In genomic region chr7:69422473-69423102, GRCh38 we compare ENCODE assay signal across 27 cellular contexts.
A peak's percentile ranks its signal among the peaks of the same experiment; 100 is the strongest.
DNase-seq lines count a peak whose midpoint lies in the region; ATAC-seq and TF ChIP-seq lines count a peak whose summit lies in the region.
"Had no signal": no experiment of that assay in that cellular context is flagged by ENCODE, and none has a peak within 500 bp of the region (broad histone marks: within the 10 kb centered on the region; RNA-seq: fewer than 3 reads in every experiment).

No MANE protein-coding gene starts in this region.

- H3K4me3 ChIP-seq in LNCaP clone FGC (ENCODE audit: low read depth, low read length), result no peak overlapping the region
- no peak overlapping the region for H3K4me3 ChIP-seq in gastroesophageal sphincter
- no peak overlapping the region for H3K4me3 ChIP-seq in spleen
- H3K4me3 ChIP-seq: mucosa of descending colon, ovary, tibial artery, vagina had no signal

- H3K27ac ChIP-seq in gastroesophageal sphincter, result peak overlapping the region in 3 of 4 donors; percentile 32 to 61 (median 56)
- H3K27ac ChIP-seq in spleen, result no peak overlapping the region
- H3K27ac ChIP-seq: HL-60, KMS-11, tibial artery, vagina had no signal

- intact Hi-C loops in spleen (cut with DNase I; ENCODE audit: low total_unique reads), result no loop called here

- H3K9me3 ChIP-seq in gastroesophageal sphincter, result no peaks in the 10 kb centered on the region
- peaks cover 0 to 8% (median 0%) of the 10 kb centered on the region in 8 donors for H3K9me3 ChIP-seq in spleen
- H3K9me3 ChIP-seq: ovary, tibial artery, vagina had no signal

- peaks cover 0 to 25% (median 6%) of the 10 kb centered on the region in 3 donors for H3K4me1 ChIP-seq in gastroesophageal sphincter
- peaks cover 0 to 3% (median 0%) of the 10 kb centered on the region in 6 donors for H3K4me1 ChIP-seq in spleen
- H3K4me1 ChIP-seq: vagina had no signal

- no peak for TF ChIP-seq EP300 in gastroesophageal sphincter (IDR thresholded peaks at IDR 0.05)

- ATAC-seq in gastroesophageal sphincter, result no peak
- no peak for ATAC-seq in HG02571 (IDR thresholded peaks at IDR 0.05; ENCODE audit: unreplicated experiment)
- ATAC-seq: activated CD4-positive, CD25-positive, alpha-beta regulatory T cell treated with anti-CD3 and anti-CD28 coated beads, Interleukin-2, amount 50 U/mL, for 24 hours; activated naive CD8-positive, alpha-beta T cell treated with anti-CD3 and anti-CD28 coated beads, Interleukin-2, amount 50 U/mL, for 24 hours; activated T-cell treated with anti-CD3 and anti-CD28 coated beads, Interleukin-2, amount 50 U/mL, for 72 hours; mucosa of descending colon; natural killer cell; stimulated activated naive CD8-positive, alpha-beta T cell treated with anti-CD3 and anti-CD28 coated beads, Interleukin-15, amount 100 ng/mL, for 72 hours; T-cell had no signal

- DNase-seq in LNCaP clone FGC (ENCODE audit: low read depth), result peak; percentile 45
- peak; percentile 35 for DNase-seq in NCI-H82 treated with DMSO at 0.1 percent for 48 hours (lab: John Stamatoyannopoulos, UW; ENCODE audit: unreplicated experiment)
- DNase-seq in spleen, result peak; percentile 10
- DNase-seq in SHP77 (lab: John Stamatoyannopoulos, UW), result no peak
- DNase-seq in AG20443 (ENCODE audit: low spot score), result no peak
- DNase-seq: activated CD4-positive, alpha-beta T cell treated with anti-CD3 and anti-CD28 coated beads, Interleukin-2, amount 50 U/mL, for 48 hours; activated naive CD4-positive, alpha-beta T cell; activated naive CD8-positive, alpha-beta T cell treated with anti-CD3 and anti-CD28 coated beads, Interleukin-2, amount 50 U/mL, for 24 hours; activated T-cell treated with anti-CD3 and anti-CD28 coated beads, Interleukin-2, amount 50 U/mL, for 72 hours; central memory CD4-positive, alpha-beta T cell; COR-L47; erythroblast; head of caudate nucleus; mucosa of descending colon; natural killer cell; NCI-H1436; NCI-H226; ovary; stimulated activated naive CD8-positive, alpha-beta T cell treated with anti-CD3 and anti-CD28 coated beads, Interleukin-15, amount 100 ng/mL, for 72 hours; T-cell; tibial artery had no signal

- no peaks in the 10 kb centered on the region for H3K36me3 ChIP-seq in gastroesophageal sphincter
- no peaks in the 10 kb centered on the region for H3K36me3 ChIP-seq in spleen
- H3K36me3 ChIP-seq: ovary, tibial artery, vagina had no signal

- TF ChIP-seq POLR2A in gastroesophageal sphincter (IDR thresholded peaks at IDR 0.05), result no peak
- TF ChIP-seq POLR2A in spleen (IDR thresholded peaks at IDR 0.05), result no peak

- TF ChIP-seq CTCF in LNCaP clone FGC (IDR thresholded peaks at IDR 0.05; ENCODE audit: control insufficient read depth, extremely low read depth, insufficient read depth) (no peak), gastroesophageal sphincter (IDR thresholded peaks at IDR 0.05) (no peak), spleen (IDR thresholded peaks at IDR 0.05 in 8 of 11, conservative IDR thresholded peaks at IDR 0.05 in 3 of 11) (no peak)

- H3K27me3 ChIP-seq in gastroesophageal sphincter (no peaks in the 10 kb centered on the region), spleen (replicated peaks in 1 of 7) (no peaks in the 10 kb centered on the region)
- H3K27me3 ChIP-seq: ovary, vagina had no signal

- WGBS in gastroesophageal sphincter (ENCODE audit: low coverage in 1 of 2), 2 donors, result 23 to 29% methylated on average over 3 to 5 of the region's 5 CpGs
- WGBS in spleen, 5 donors, result 57 to 84% (median 71%) methylated on average over 5 of the region's 5 CpGs

Comparison
In these comparisons a context has a peak if more than half of its experiments do, and no peak if none do; other contexts are left out.
1. DNase-seq: peak in LNCaP clone FGC (single experiment), NCI-H82 treated with DMSO at 0.1 percent for 48 hours (single experiment) and spleen (single experiment); none in SHP77 (0 of 2) and AG20443 (single experiment).
2. H3K27ac ChIP-seq: peak in gastroesophageal sphincter (3 of 4); none in spleen (0 of 8).